Comparison of ENCODE assay signal across 21 cellular contexts in genomic region chr6:168120390-168121307, GRCh38. TPM values are rescaled to one million over a fixed set of nuclear protein-coding genes. Genes with fewer than 3 reads are reported as not detected.
DNase-seq lines count a peak whose midpoint lies in the region; ATAC-seq and TF ChIP-seq lines count a peak whose summit lies in the region.
"Had no signal": no experiment of that assay in that cellular context is flagged by ENCODE, and none has a peak within 500 bp of the region (broad histone marks: within the 10 kb centered on the region; RNA-seq: fewer than 3 reads in every experiment).

No MANE protein-coding gene starts in this region.

- no peak for TF ChIP-seq CTCF in spleen (IDR thresholded peaks at IDR 0.05 in 8 of 11, conservative IDR thresholded peaks at IDR 0.05 in 3 of 11)
- TF ChIP-seq CTCF in GM13976 (IDR thresholded peaks at IDR 0.05; ENCODE audit: borderline replicate concordance, control extremely low read depth, extremely low read depth, insufficient read depth, missing control alignments): no peak

- H3K27me3 Mint-ChIP-seq in effector memory CD8-positive, alpha-beta T cell: no peaks in the 10 kb centered on the region
- H3K27me3 Mint-ChIP-seq: T-helper 17 cell had no signal

- no peaks in the 10 kb centered on the region for H3K36me3 Mint-ChIP-seq in effector memory CD8-positive, alpha-beta T cell (ENCODE audit: insufficient read depth)
- H3K36me3 Mint-ChIP-seq: brain had no signal

- no peaks in the 10 kb centered on the region for H3K4me1 Mint-ChIP-seq in effector memory CD8-positive, alpha-beta T cell (ENCODE audit: low read depth in 2 of 2)
- H3K4me1 Mint-ChIP-seq: T-helper 17 cell had no signal

- no peaks in the 10 kb centered on the region for H3K36me3 ChIP-seq in spleen
- H3K36me3 ChIP-seq: BLaER1, heart right ventricle, suprapubic skin had no signal

- DNase-seq in ELF-1 (ENCODE audit: low read depth, low spot score) (peak; percentile 4), HuH-7.5 (ENCODE audit: low spot score) (peak; percentile 9), ecto neural progenitor cell (ENCODE audit: low spot score) (peak; percentile 30), spleen (peak; percentile 38), left cardiac atrium (no peak), GM13976 (ENCODE audit: low spot score) (no peak)
- no peak for DNase-seq in effector memory CD8-positive, alpha-beta T cell
- DNase-seq: activated naive CD4-positive, alpha-beta T cell treated with Interleukin-2 at 50 U/mL for 16 hours; heart right ventricle; Kasumi-1; NK-92 treated with Interleukin-12 subunit alpha and Interleukin-12 subunit beta, amount 100 ng/mL, for 24 hours; T-helper 17 cell had no signal

- H3K27ac Mint-ChIP-seq in effector memory CD8-positive, alpha-beta T cell: no peak overlapping the region
- H3K27ac Mint-ChIP-seq: brain, T-helper 17 cell had no signal

- H3K4me1 ChIP-seq in spleen: peaks cover 0 to 3% (median 0%) of the 10 kb centered on the region in 6 donors
- H3K4me1 ChIP-seq: BLaER1, suprapubic skin had no signal

- no peak overlapping the region for H3K27ac ChIP-seq in spleen
- H3K27ac ChIP-seq: BLaER1, heart right ventricle, suprapubic skin had no signal

- no peak overlapping the region for H3K4me3 ChIP-seq in spleen
- H3K4me3 ChIP-seq: BLaER1, heart right ventricle, mucosa of descending colon, suprapubic skin had no signal

- in situ Hi-C loops in GM13976 (cut with MboI; ENCODE audit: low sequenced_read_pairs, unreplicated experiment): no loop called here

- ATAC-seq in GM21619 (IDR thresholded peaks at IDR 0.05; ENCODE audit: unreplicated experiment) (no peak), left cardiac atrium (no peak)
- ATAC-seq in effector memory CD8-positive, alpha-beta T cell (replicated peaks): no peak
- ATAC-seq: heart right ventricle, mucosa of descending colon, Right ventricle myocardium inferior, T-helper 17 cell had no signal

- H3K9me3 ChIP-seq in spleen: peaks cover 0 to 3% (median 0%) of the 10 kb centered on the region in 8 donors
- H3K9me3 ChIP-seq: heart right ventricle, mucosa of descending colon, suprapubic skin had no signal

- TF ChIP-seq POLR2A in spleen (IDR thresholded peaks at IDR 0.05): no peak

- H3K4me3 Mint-ChIP-seq in effector memory CD8-positive, alpha-beta T cell: no peak overlapping the region
- H3K4me3 Mint-ChIP-seq: brain, T-helper 17 cell had no signal

- H3K9me3 Mint-ChIP-seq in effector memory CD8-positive, alpha-beta T cell: peaks cover 0 to 4% of the 10 kb centered on the region in 2 donors

- intact Hi-C loops in spleen (cut with DNase I; ENCODE audit: low total_unique reads): no loop called here
- intact Hi-C loops in left cardiac atrium (cut with DNase I): no loop called here

- WGBS in spleen, 5 donors: 71 to 74% (median 73%) methylated on average over 13 to 15 of the region's 15 CpGs

- H3K27me3 ChIP-seq in spleen (replicated peaks in 1 of 7): no peaks in the 10 kb centered on the region
- H3K27me3 ChIP-seq: BLaER1, heart right ventricle had no signal

RNA-seq across cellular contexts. Expression of gene FRMD1, which starts 41.6 kb away (rescaled TPM):
- 1 to 10 TPM in 6 of 7 donors, under 1 TPM in 1; 0.59 to 9.5 (median 1.5) TPM for total RNA-seq in spleen
- 1 to 10 TPM in 1 of 3 donors, under 1 TPM in 2; 0.14 to 3.1 (median 0.33) TPM for polyA plus RNA-seq in spleen
- under 1 TPM; 0.18 to 0.79 TPM for total RNA-seq in left cardiac atrium
- total RNA-seq: fibroblast of lung, kidney epithelial cell, skeletal muscle tissue, T-helper 17 cell had no signal
- polyA plus RNA-seq: fibroblast of lung had no signal

Comparison
In these comparisons a context has a peak if more than half of its experiments do, and no peak if none do; other contexts are left out.
1. DNase-seq: peak in ELF-1 (single experiment), HuH-7.5 (single experiment), ecto neural progenitor cell (single experiment) and spleen (single experiment); none in left cardiac atrium (single experiment), GM13976 (single experiment) and effector memory CD8-positive, alpha-beta T cell (0 of 3).